In the genomic region with DNA sequence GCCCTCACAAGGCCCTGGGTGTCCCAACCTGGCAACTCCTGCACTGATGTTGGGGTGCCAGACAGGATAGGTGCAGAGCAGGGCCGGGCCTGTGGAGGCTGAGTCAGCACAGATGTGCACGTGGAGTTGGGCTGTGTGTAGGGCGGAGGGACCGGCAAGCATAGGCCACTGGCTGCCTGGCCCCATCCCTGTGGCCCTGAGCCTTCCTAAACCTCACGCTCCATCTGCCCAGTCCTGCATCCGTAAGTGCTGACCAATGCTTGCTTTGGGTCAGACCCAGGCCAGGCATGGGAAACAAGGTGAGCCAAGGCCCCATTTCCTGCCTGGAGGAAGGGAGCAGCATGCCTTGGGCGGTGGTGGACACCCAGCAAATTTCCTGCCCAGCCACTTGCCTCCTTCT, we compare ENCODE assay signal across 21 cellular contexts. TPM values are rescaled to one million over a fixed set of nuclear protein-coding genes. Genes with fewer than 3 reads are reported as not detected.
A peak's percentile ranks its signal among the peaks of the same experiment; 100 is the strongest.
DNase-seq lines count a peak whose midpoint lies in the region; ATAC-seq and TF ChIP-seq lines count a peak whose summit lies in the region.
"Had no signal": no experiment of that assay in that cellular context is flagged by ENCODE, and none has a peak within 500 bp of the region (broad histone marks: within the 10 kb centered on the region; RNA-seq: fewer than 3 reads in every experiment).

No MANE protein-coding gene starts in this region.

- ATAC-seq in WTC11 = no peak
- ATAC-seq: gastrocnemius medialis had no signal

- peaks cover under 1% of the 10 kb centered on the region; the same call in 1 of the 2 replicates for H3K4me1 Mint-ChIP-seq in WTC11

- TF ChIP-seq CTCF in left ventricle myocardium inferior (IDR thresholded peaks at IDR 0.05; ENCODE audit: borderline replicate concordance) (no peak), epithelial cell of esophagus (IDR thresholded peaks at IDR 0.05; ENCODE audit: insufficient read depth, low read depth, low read length, missing control alignments) (no peak), WTC11 (IDR thresholded peaks at IDR 0.05) (no peak)

- no peak overlapping the region for H2AFZ ChIP-seq in trophoblast cell (ENCODE audit: insufficient read depth, low read length, poor library complexity)

- H2BK5ac ChIP-seq in trophoblast cell (ENCODE audit: low read depth, low read length, poor library complexity) = no peak overlapping the region

- no peak overlapping the region for H3K18ac ChIP-seq in trophoblast cell (ENCODE audit: low read length)

- no peak overlapping the region for H2BK120ac ChIP-seq in trophoblast cell (ENCODE audit: insufficient read depth, low read length, poor library complexity)

- no peaks in the 10 kb centered on the region for H3K79me1 ChIP-seq in trophoblast cell (ENCODE audit: low read length)

- H3K9ac ChIP-seq in trophoblast cell (ENCODE audit: low read length) = no peak overlapping the region

- no CpG with 5 or more reads among the region's 7 CpGs for WGBS in trophoblast cell (ENCODE audit: extremely low coverage, insufficient coverage, insufficient read length)

- H3K4ac ChIP-seq in trophoblast cell (ENCODE audit: low read depth, low read length) = no peak overlapping the region

- no peaks in the 10 kb centered on the region for H3K9me3 Mint-ChIP-seq in WTC11
- H3K9me3 Mint-ChIP-seq: activated CD4-positive, alpha-beta memory T cell treated with anti-CD3 and anti-CD28 coated beads, Interleukin-2, amount 10 ng/mL, durations not matched to agents 7 days and 5 days; activated T-cell treated with anti-CD3 and anti-CD28 coated beads, Interleukin-2, amount 50 U/mL, for 24 hours had no signal

- no peak overlapping the region for H3K27ac Mint-ChIP-seq in WTC11
- H3K27ac Mint-ChIP-seq: activated CD4-positive, alpha-beta memory T cell treated with anti-CD3 and anti-CD28 coated beads, Interleukin-2, amount 10 ng/mL, durations not matched to agents 7 days and 5 days; activated T-cell treated with anti-CD3 and anti-CD28 coated beads, Interleukin-2, amount 50 U/mL, for 24 hours had no signal

- H4K12ac ChIP-seq in trophoblast cell (ENCODE audit: low read depth, low read length) = no peak overlapping the region

- no peak overlapping the region for H2BK12ac ChIP-seq in trophoblast cell (ENCODE audit: low read length)

- no peak overlapping the region for H3K4me3 Mint-ChIP-seq in WTC11
- H3K4me3 Mint-ChIP-seq: activated CD4-positive, alpha-beta memory T cell treated with anti-CD3 and anti-CD28 coated beads, Interleukin-2, amount 10 ng/mL, durations not matched to agents 7 days and 5 days; activated T-cell treated with anti-CD3 and anti-CD28 coated beads, Interleukin-2, amount 50 U/mL, for 24 hours had no signal

- CTCF ChIA-PET in WTC11 (lab: Charles Lee) = interaction anchor here (1.7 kb wide), 1 partner anchor 13 kb away, joined by 5 read pairs; no protein-coding TSS in a partner anchor

- POLR2A ChIA-PET in WTC11 (lab: Charles Lee) = no interaction called here

- no peaks in the 10 kb centered on the region for H3K36me3 Mint-ChIP-seq in WTC11

- H3K4me1 ChIP-seq in left ventricle myocardium inferior = peaks cover 62% of the 10 kb centered on the region
- no peaks in the 10 kb centered on the region for H3K4me1 ChIP-seq in SJCRH30
- H3K4me1 ChIP-seq in trophoblast cell (ENCODE audit: control insufficient read depth in 1 of 2, insufficient read depth in 2 of 2, low read length in 2 of 2) = no peaks in the 10 kb centered on the region
- H3K4me1 ChIP-seq: prostate gland had no signal

- H2AK5ac ChIP-seq in trophoblast cell (ENCODE audit: low read length) = no peak overlapping the region

- intact Hi-C loops in left ventricle myocardium inferior (cut with micrococcal nuclease) (no loop called here), cardiac septum (cut with DNase I) (loop anchor here (5.0 kb wide), 1 partner anchor 82 kb away; no protein-coding TSS in a partner anchor)

- H3K9me3 ChIP-seq in left ventricle myocardium inferior (replicated peaks) (no peaks in the 10 kb centered on the region), SJCRH30 (replicated peaks) (no peaks in the 10 kb centered on the region), trophoblast cell (ENCODE audit: insufficient read depth, low read depth, low read length) (peaks cover 2% of the 10 kb centered on the region)
- H3K9me3 ChIP-seq: ascending aorta, gastrocnemius medialis, mucosa of descending colon, prostate gland, testis had no signal

- no peak overlapping the region for H4K91ac ChIP-seq in trophoblast cell (ENCODE audit: low read depth, low read length)

- no peak overlapping the region for H3K23ac ChIP-seq in trophoblast cell (ENCODE audit: low read length)

- no peak overlapping the region for H3K4me3 ChIP-seq in left ventricle myocardium inferior
- no peak overlapping the region for H3K4me3 ChIP-seq in epithelial cell of esophagus (ENCODE audit: low read length)
- no peak overlapping the region for H3K4me3 ChIP-seq in SJCRH30
- no peak overlapping the region for H3K4me3 ChIP-seq in trophoblast cell (ENCODE audit: low read depth, low read length)
- H3K4me3 ChIP-seq: ascending aorta, gastrocnemius medialis, mucosa of descending colon, prostate gland, SK-N-MC, testis had no signal

- DNase-seq in left ventricle myocardium inferior = no peak
- no peak for DNase-seq in cardiac septum (ENCODE audit: low spot score)
- peak; percentile 83 for DNase-seq in RPMI8226
- DNase-seq in epithelial cell of esophagus (ENCODE audit: low read depth) = peak; percentile 41
- DNase-seq in WTC11 (ENCODE audit: low spot score) = no peak
- no peak for DNase-seq in SJCRH30
- no peak for DNase-seq in NCI-H1092 (lab: John Stamatoyannopoulos, UW)
- DNase-seq in trophoblast cell = no peak
- DNase-seq: activated CD4-positive, alpha-beta memory T cell treated with anti-CD3 and anti-CD28 coated beads, Interleukin-2, amount 10 ng/mL, durations not matched to agents 7 days and 5 days; activated T-cell treated with anti-CD3 and anti-CD28 coated beads, Interleukin-2, amount 50 U/mL, for 24 hours; cerebellar nuclear complex; effector CD8-positive, alpha-beta T cell; gastrocnemius medialis; Karpas-422; mucosa of descending colon; NCI-H1048; NCI-H446; testis had no signal

- peaks cover 18% of the 10 kb centered on the region for H3K27me3 Mint-ChIP-seq in WTC11 (ENCODE audit: low read depth)

- no peak overlapping the region for H3K4me2 ChIP-seq in trophoblast cell (ENCODE audit: low read length)

- H3K14ac ChIP-seq in trophoblast cell (ENCODE audit: low read length) = no peak overlapping the region

- H3K27ac ChIP-seq in left ventricle myocardium inferior (replicated peaks) (peak overlapping the region; percentile 11), SJCRH30 (no peak overlapping the region), trophoblast cell (ENCODE audit: low read depth, low read length) (no peak overlapping the region)
- H3K27ac ChIP-seq: gastrocnemius medialis, prostate gland, SK-N-MC, testis had no signal

- H3K36me3 ChIP-seq in left ventricle myocardium inferior (no peaks in the 10 kb centered on the region), SJCRH30 (no peaks in the 10 kb centered on the region), trophoblast cell (ENCODE audit: control insufficient read depth in 1 of 2, insufficient read depth in 2 of 2, low read length in 2 of 2) (no peaks in the 10 kb centered on the region)
- H3K36me3 ChIP-seq: ascending aorta, gastrocnemius medialis, prostate gland had no signal

- H3K27me3 ChIP-seq in left ventricle myocardium inferior (ENCODE audit: low read depth) (peaks cover 18% of the 10 kb centered on the region), SJCRH30 (peaks cover 80% of the 10 kb centered on the region), trophoblast cell (ENCODE audit: insufficient read depth, low read length) (peaks cover 13% of the 10 kb centered on the region)
- H3K27me3 ChIP-seq: ascending aorta, testis had no signal

- H3K79me2 ChIP-seq in trophoblast cell (ENCODE audit: control insufficient read depth, insufficient read depth, low read length, poor library complexity) = no peaks in the 10 kb centered on the region

- no peak overlapping the region for H4K8ac ChIP-seq in trophoblast cell (ENCODE audit: low read depth, low read length)

TF ChIP-seq in WTC11, 78 proteins besides CTCF, POLR2A, EP300 and RAD21 (continues in another document):
- TF ChIP-seq, protein P1, sequence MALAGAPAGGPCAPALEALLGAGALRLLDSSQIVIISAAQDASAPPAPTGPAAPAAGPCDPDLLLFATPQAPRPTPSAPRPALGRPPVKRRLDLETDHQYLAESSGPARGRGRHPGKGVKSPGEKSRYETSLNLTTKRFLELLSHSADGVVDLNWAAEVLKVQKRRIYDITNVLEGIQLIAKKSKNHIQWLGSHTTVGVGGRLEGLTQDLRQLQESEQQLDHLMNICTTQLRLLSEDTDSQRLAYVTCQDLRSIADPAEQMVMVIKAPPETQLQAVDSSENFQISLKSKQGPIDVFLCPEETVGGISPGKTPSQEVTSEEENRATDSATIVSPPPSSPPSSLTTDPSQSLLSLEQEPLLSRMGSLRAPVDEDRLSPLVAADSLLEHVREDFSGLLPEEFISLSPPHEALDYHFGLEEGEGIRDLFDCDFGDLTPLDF (CRISPR knock-in tag; IDR thresholded peaks at IDR 0.05) = no peak
- TF ChIP-seq, protein P2, sequence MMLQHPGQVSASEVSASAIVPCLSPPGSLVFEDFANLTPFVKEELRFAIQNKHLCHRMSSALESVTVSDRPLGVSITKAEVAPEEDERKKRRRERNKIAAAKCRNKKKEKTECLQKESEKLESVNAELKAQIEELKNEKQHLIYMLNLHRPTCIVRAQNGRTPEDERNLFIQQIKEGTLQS (CRISPR knock-in tag; conservative IDR thresholded peaks at IDR 0.05) = no peak
- TF ChIP-seq, protein P3, sequence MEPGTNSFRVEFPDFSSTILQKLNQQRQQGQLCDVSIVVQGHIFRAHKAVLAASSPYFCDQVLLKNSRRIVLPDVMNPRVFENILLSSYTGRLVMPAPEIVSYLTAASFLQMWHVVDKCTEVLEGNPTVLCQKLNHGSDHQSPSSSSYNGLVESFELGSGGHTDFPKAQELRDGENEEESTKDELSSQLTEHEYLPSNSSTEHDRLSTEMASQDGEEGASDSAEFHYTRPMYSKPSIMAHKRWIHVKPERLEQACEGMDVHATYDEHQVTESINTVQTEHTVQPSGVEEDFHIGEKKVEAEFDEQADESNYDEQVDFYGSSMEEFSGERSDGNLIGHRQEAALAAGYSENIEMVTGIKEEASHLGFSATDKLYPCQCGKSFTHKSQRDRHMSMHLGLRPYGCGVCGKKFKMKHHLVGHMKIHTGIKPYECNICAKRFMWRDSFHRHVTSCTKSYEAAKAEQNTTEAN (CRISPR knock-in tag; IDR thresholded peaks at IDR 0.05) = no peak

RNA-seq across cellular contexts. Expression of a gene that starts 5.8 kb away (rescaled TPM):
- total RNA-seq in left ventricle myocardium inferior (78.6 TPM), cardiac septum (59.7 TPM), WTC11 (2021) (35.0 to 37.2 TPM (median 36.4 TPM) in 3 replicates)
- 5.7 and 6.8 TPM in 2 replicates for total RNA-seq in SJCRH30 (2014; rRNA removed; shearing (Covaris generic))
- 28.1 and 28.5 TPM in 2 replicates for polyA plus RNA-seq in trophoblast cell (2013)

Comparison
In these comparisons a context has a peak if more than half of its experiments do, and no peak if none do; other contexts are left out.
1. DNase-seq: peak in RPMI8226 (single experiment) and epithelial cell of esophagus (single experiment); none in left ventricle myocardium inferior (single experiment), cardiac septum (single experiment), WTC11 (single experiment), SJCRH30 (0 of 2), NCI-H1092 (single experiment) and trophoblast cell (0 of 2).